12 cellular contexts compared by ENCODE assay signal in the genomic region with DNA sequence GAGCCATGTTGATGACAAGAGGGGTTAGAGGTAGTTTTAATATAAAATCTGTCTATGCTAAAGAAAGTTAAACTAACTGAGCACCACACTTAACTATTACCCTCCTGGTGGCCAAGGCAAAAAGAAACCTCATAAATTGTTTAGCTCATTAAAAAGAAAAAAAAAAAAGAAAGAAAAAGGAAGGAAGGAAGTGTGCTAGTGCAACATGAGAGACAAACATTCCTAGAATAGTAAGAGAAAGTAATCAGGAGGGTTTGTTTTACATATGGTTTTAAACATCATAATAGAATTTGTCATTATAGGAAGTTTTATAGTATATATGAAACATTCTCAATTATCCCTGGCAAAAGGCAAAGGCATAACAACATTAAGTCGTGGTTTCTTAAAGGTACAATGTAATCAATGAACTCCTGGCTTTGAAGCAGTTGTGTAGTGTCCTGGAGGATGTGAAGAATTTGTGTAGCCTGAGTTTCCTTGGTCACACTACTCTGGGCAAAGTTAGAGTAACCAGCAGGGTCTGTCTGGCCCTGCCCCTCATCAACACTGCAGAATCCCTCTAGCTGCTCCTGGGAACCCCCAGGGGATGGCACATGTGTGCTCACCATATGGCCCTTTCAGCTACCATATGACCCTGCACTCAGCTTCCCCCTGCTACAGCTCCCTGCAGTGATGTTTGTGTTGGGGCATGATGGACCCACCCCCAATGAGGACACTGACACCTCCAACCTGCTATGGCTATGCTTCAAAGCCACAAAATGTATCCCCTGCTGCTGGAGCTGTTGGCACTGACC.
A peak's percentile ranks its signal among the peaks of the same experiment; 100 is the strongest.
DNase-seq lines count a peak whose midpoint lies in the region; ATAC-seq, FAIRE-seq and TF ChIP-seq lines count a peak whose summit lies in the region.
"Had no signal": no experiment of that assay in that cellular context is flagged by ENCODE, and none has a peak within 500 bp of the region (broad histone marks: within the 10 kb centered on the region; RNA-seq: fewer than 3 reads in every experiment).

No MANE protein-coding gene starts in this region.

- H3K4me1 ChIP-seq in endothelial cell of umbilical vein (ENCODE audit: control insufficient read depth, extremely low read depth, insufficient read depth, low read length), result peaks cover 8% of the 10 kb centered on the region
- H3K4me1 ChIP-seq in spleen, result peaks cover 39 to 64% (median 55%) of the 10 kb centered on the region in 6 donors

- WGBS in spleen, 5 donors, result 42 to 59% (median 49%) methylated on average over 1 of the region's 1 CpG

- no TSS peak for BruUV-seq in endothelial cell of umbilical vein (replicated peaks; lab: Mats Ljungman, UMichigan)

- H3K9me3 ChIP-seq in endothelial cell of umbilical vein (replicated peaks; ENCODE audit: control insufficient read depth, insufficient read depth, low read length) (no peaks in the 10 kb centered on the region), spleen (peaks cover 0 to 28% (median 23%) of the 10 kb centered on the region in 8 donors)
- H3K9me3 ChIP-seq: testis had no signal

- peaks cover 22% of the 10 kb centered on the region for H3K9me3 Mint-ChIP-seq in activated CD4-positive, alpha-beta T cell treated with anti-CD3 and anti-CD28 coated beads, Interleukin-2, amount 10 ng/mL, durations not matched to agents 24 days and 14 days

- H3K4me1 Mint-ChIP-seq in activated CD4-positive, alpha-beta T cell treated with anti-CD3 and anti-CD28 coated beads, Interleukin-2, amount 10 ng/mL, durations not matched to agents 24 days and 14 days, result peaks cover 53% of the 10 kb centered on the region

- peak; percentile 12 for FAIRE-seq in endothelial cell of umbilical vein (lab: Jason Lieb, UNC)
- FAIRE-seq: A204.1 had no signal

- no peak overlapping the region for H2AFZ ChIP-seq in endothelial cell of umbilical vein (ENCODE audit: low read depth, low read length)

- no peaks in the 10 kb centered on the region for H3K27me3 ChIP-seq in endothelial cell of umbilical vein (ENCODE audit: control insufficient read depth in 2 of 2, insufficient read depth in 2 of 2, low read length in 2 of 2)
- no peaks in the 10 kb centered on the region for H3K27me3 ChIP-seq in spleen (replicated peaks in 1 of 7)
- H3K27me3 ChIP-seq: testis had no signal

- POLR2A ChIA-PET in endothelial cell of umbilical vein (lab: Charles Lee), result interaction anchor here (0.7 kb wide), 1 partner anchor 12 kb away, joined by 3 read pairs; no protein-coding TSS in a partner anchor

- no peak for ATAC-seq in HG02885 (IDR thresholded peaks at IDR 0.05; ENCODE audit: poor library complexity, unreplicated experiment)

- H3K4me2 ChIP-seq in endothelial cell of umbilical vein (ENCODE audit: insufficient read depth, low read length), result peak overlapping the region; percentile 49

- H3K27ac ChIP-seq in endothelial cell of umbilical vein (ENCODE audit: insufficient read depth, low read depth, low read length) (no peak overlapping the region), spleen (peak overlapping the region in 6 of 8 donors; percentile 72 to 87 (median 82))
- H3K27ac ChIP-seq: testis had no signal

- H3K36me3 Mint-ChIP-seq in activated CD4-positive, alpha-beta T cell treated with anti-CD3 and anti-CD28 coated beads, Interleukin-2, amount 10 ng/mL, durations not matched to agents 24 days and 14 days (ENCODE audit: low read depth), result peaks cover 6% of the 10 kb centered on the region

- dilution Hi-C loops in endothelial cell of umbilical vein (cut with MboI; ENCODE audit: extremely low pct_ligation_motif_present, low sequenced_read_pairs), result no loop called here

- peak; percentile 54 for DNase-seq in activated CD4-positive, alpha-beta T cell treated with anti-CD3 and anti-CD28 coated beads, Interleukin-2, amount 10 ng/mL, durations not matched to agents 24 days and 14 days
- no peak for DNase-seq in activated CD4-positive, alpha-beta T cell treated with anti-CD3 and anti-CD28 coated beads for 48 hours
- DNase-seq in NCI-H2171 treated with DMSO at 0.1 percent for 48 hours (lab: John Stamatoyannopoulos, UW) (peak; percentile 98), endothelial cell of umbilical vein (ENCODE audit: low read depth, low spot score) (peak; percentile 51), spleen (no peak), nucleus accumbens (lab: John Stamatoyannopoulos, UW) (no peak), NCI-H1105 treated with DMSO at 0.1 percent for 48 hours (lab: John Stamatoyannopoulos, UW) (no peak)
- DNase-seq: NCI-H1417 treated with DMSO at 0.1 percent for 48 hours, NCI-H526, testis had no signal

- no peak overlapping the region for H3K9ac ChIP-seq in endothelial cell of umbilical vein (replicated peaks; ENCODE audit: extremely low read depth, insufficient read depth, low read length)

- H3K4me3 ChIP-seq in endothelial cell of umbilical vein (replicated peaks in 1 of 3; ENCODE audit: insufficient read depth in 1 of 3, low read depth in 1 of 3, low read length in 3 of 3) (no peak overlapping the region), spleen (no peak overlapping the region)
- H3K4me3 ChIP-seq: testis had no signal

- H3K27me3 Mint-ChIP-seq in activated CD4-positive, alpha-beta T cell treated with anti-CD3 and anti-CD28 coated beads, Interleukin-2, amount 10 ng/mL, durations not matched to agents 24 days and 14 days, result peaks cover 3% of the 10 kb centered on the region

- intact Hi-C loops in activated CD4-positive, alpha-beta T cell treated with anti-CD3 and anti-CD28 coated beads, Interleukin-2, amount 10 ng/mL, durations not matched to agents 24 days and 14 days (cut with micrococcal nuclease), result no loop called here
- intact Hi-C loops in endothelial cell of umbilical vein (cut with micrococcal nuclease) (no loop called here), spleen (cut with DNase I; ENCODE audit: low total_unique reads) (no loop called here)

- H3K36me3 ChIP-seq in endothelial cell of umbilical vein (ENCODE audit: control insufficient read depth in 2 of 2, extremely low read depth in 1 of 2, insufficient read depth in 2 of 2, low read length in 2 of 2) (no peaks in the 10 kb centered on the region), spleen (no peaks in the 10 kb centered on the region)

- TF ChIP-seq POLR2A in endothelial cell of umbilical vein (IDR thresholded peaks at IDR 0.05; ENCODE audit: low read depth, low read length) (no peak), spleen (IDR thresholded peaks at IDR 0.05) (no peak)

- peak overlapping the region; percentile 12 for H3K4me3 Mint-ChIP-seq in activated CD4-positive, alpha-beta T cell treated with anti-CD3 and anti-CD28 coated beads, Interleukin-2, amount 10 ng/mL, durations not matched to agents 24 days and 14 days

- CTCF ChIA-PET in endothelial cell of umbilical vein (lab: Charles Lee), result interaction anchor here (0.6 to 2.0 kb wide), 9 partner anchors 10 to 175 kb away, joined by 3 to 7 read pairs (median 3); no protein-coding TSS in a partner anchor

- TF ChIP-seq CTCF in endothelial cell of umbilical vein (IDR thresholded peaks at IDR 0.05; ENCODE audit: extremely low read depth in 1 of 2, insufficient read depth in 1 of 2, low read depth in 1 of 2, low read length in 2 of 2) (no peak), spleen (IDR thresholded peaks at IDR 0.05 in 8 of 11, conservative IDR thresholded peaks at IDR 0.05 in 3 of 11) (no peak)

- no peaks in the 10 kb centered on the region for H4K20me1 ChIP-seq in endothelial cell of umbilical vein (replicated peaks; ENCODE audit: control insufficient read depth, extremely low read depth, insufficient read depth, low read length)

- H3K9me1 ChIP-seq in endothelial cell of umbilical vein (replicated peaks; ENCODE audit: control insufficient read depth, extremely low read depth, insufficient read depth, low read length), result no peaks in the 10 kb centered on the region

- H3K27ac Mint-ChIP-seq in activated CD4-positive, alpha-beta T cell treated with anti-CD3 and anti-CD28 coated beads, Interleukin-2, amount 10 ng/mL, durations not matched to agents 24 days and 14 days, result no peak overlapping the region

- no peaks in the 10 kb centered on the region for H3K79me2 ChIP-seq in endothelial cell of umbilical vein (ENCODE audit: control insufficient read depth, insufficient read depth, low read length)

TF ChIP-seq in endothelial cell of umbilical vein, 7 proteins besides CTCF, POLR2A, EP300 and RAD21:
- TF ChIP-seq GATA2 (IDR thresholded peaks at IDR 0.05; ENCODE audit: insufficient read depth, insufficient read length, low read depth, low read length) (no peak), FOS (IDR thresholded peaks at IDR 0.05; ENCODE audit: borderline replicate concordance, insufficient read depth, low read length) (no peak), MYC (IDR thresholded peaks at IDR 0.05; ENCODE audit: low read depth, low read length) (no peak), EZH2 (IDR thresholded peaks at IDR 0.05; ENCODE audit: borderline replicate concordance, low read depth, low read length, severe bottlenecking) (no peak), POLR2AphosphoS5 (IDR thresholded peaks at IDR 0.05; ENCODE audit: insufficient read depth, low read depth, low read length) (no peak), JUN (IDR thresholded peaks at IDR 0.05; ENCODE audit: borderline replicate concordance, insufficient read depth, insufficient read length, low read depth) (no peak)
- TF ChIP-seq, protein P1, sequence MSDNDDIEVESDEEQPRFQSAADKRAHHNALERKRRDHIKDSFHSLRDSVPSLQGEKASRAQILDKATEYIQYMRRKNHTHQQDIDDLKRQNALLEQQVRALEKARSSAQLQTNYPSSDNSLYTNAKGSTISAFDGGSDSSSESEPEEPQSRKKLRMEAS (IDR thresholded peaks at IDR 0.05; ENCODE audit: insufficient read depth, insufficient read length), result no peak
TF ChIP-seq in endothelial cell of umbilical vein: peak in this region for 0.

Comparison
In these comparisons a context has a peak if more than half of its experiments do, and no peak if none do; other contexts are left out.
1. DNase-seq: peak in activated CD4-positive, alpha-beta T cell treated with anti-CD3 and anti-CD28 coated beads, Interleukin-2, amount 10 ng/mL, durations not matched to agents 24 days and 14 days (single experiment), NCI-H2171 treated with DMSO at 0.1 percent for 48 hours (single experiment) and endothelial cell of umbilical vein (single experiment); none in activated CD4-positive, alpha-beta T cell treated with anti-CD3 and anti-CD28 coated beads for 48 hours (single experiment), spleen (single experiment), nucleus accumbens (0 of 56) and NCI-H1105 treated with DMSO at 0.1 percent for 48 hours (single experiment).